27 cellular contexts compared by ENCODE assay signal in genomic region chr19:8457209-8457608, GRCh38. TPM values are rescaled to one million over a fixed set of nuclear protein-coding genes. Genes with fewer than 3 reads are reported as not detected.
DNase-seq lines count a peak whose midpoint lies in the region; ATAC-seq and TF ChIP-seq lines count a peak whose summit lies in the region.
"Had no signal": no experiment of that assay in that cellular context is flagged by ENCODE, and none has a peak within 500 bp of the region (broad histone marks: within the 10 kb centered on the region; RNA-seq: fewer than 3 reads in every experiment).

No MANE protein-coding gene starts in this region.

- no peaks in the 10 kb centered on the region for H3K27me3 Mint-ChIP-seq in nephron (ENCODE audit: low read depth)
- H3K27me3 Mint-ChIP-seq: activated CD4-positive, alpha-beta memory T cell treated with anti-CD3 and anti-CD28 coated beads for 36 hours; central memory CD8-positive, alpha-beta T cell; stimulated activated naive CD8-positive, alpha-beta T cell treated with anti-CD3 and anti-CD28 coated beads, Interleukin-15, amount 100 ng/mL, for 72 hours; T-cell had no signal

- TF ChIP-seq CTCF in nephron (IDR thresholded peaks at IDR 0.05; ENCODE audit: unreplicated experiment in 3 of 3) (no peak), testis (IDR thresholded peaks at IDR 0.05) (no peak)

- no peaks in the 10 kb centered on the region for H3K9me3 Mint-ChIP-seq in nephron
- H3K9me3 Mint-ChIP-seq: activated CD4-positive, alpha-beta memory T cell treated with anti-CD3 and anti-CD28 coated beads for 36 hours; central memory CD8-positive, alpha-beta T cell; immature natural killer cell; stimulated activated naive CD8-positive, alpha-beta T cell treated with anti-CD3 and anti-CD28 coated beads, Interleukin-15, amount 100 ng/mL, for 72 hours; T-cell had no signal

- peaks cover 44% of the 10 kb centered on the region for H3K4me1 ChIP-seq in testis

- peaks cover 94% of the 10 kb centered on the region for H3K4me1 Mint-ChIP-seq in nephron

- H3K36me3 ChIP-seq in SK-N-MC (ENCODE audit: insufficient read depth, low read length) = peaks cover 95% of the 10 kb centered on the region
- H3K36me3 ChIP-seq in testis (ENCODE audit: low read depth, missing control alignments) = no peaks in the 10 kb centered on the region

- no peak for TF ChIP-seq POLR2A in testis (IDR thresholded peaks at IDR 0.05)

- peak overlapping the region; percentile 80 to 91 (median 82) for H3K27ac Mint-ChIP-seq in nephron
- H3K27ac Mint-ChIP-seq: stimulated activated naive CD8-positive, alpha-beta T cell treated with anti-CD3 and anti-CD28 coated beads, Interleukin-15, amount 100 ng/mL, for 72 hours had no signal

- no peaks in the 10 kb centered on the region for H3K9me3 ChIP-seq in SK-N-MC (ENCODE audit: low read depth, low read length)
- H3K9me3 ChIP-seq in testis = no peaks in the 10 kb centered on the region
- H3K9me3 ChIP-seq: gastroesophageal sphincter, upper lobe of left lung had no signal

- DNase-seq in left ventricle myocardium superior (no peak), left cardiac atrium (no peak), SK-N-MC (ENCODE audit: low read depth, low spot score) (no peak), testis (no peak)
- DNase-seq: activated CD4-positive, alpha-beta memory T cell treated with anti-CD3 and anti-CD28 coated beads for 36 hours; activated CD4-positive, CD25-positive, alpha-beta regulatory T cell; activated gamma-delta T cell treated with Interleukin-2 at 50 U/mL for 16 hours; dermis blood vessel endothelial cell; EL; GOT3; hypothalamus; immature natural killer cell; mesendoderm; NCI-H1092; NCI-H1694 treated with DMSO at 0.1 percent for 48 hours; NCI-H510A treated with DMSO at 0.1 percent for 48 hours; NK-92 treated with Interleukin-12 subunit alpha and Interleukin-12 subunit beta, amount 100 ng/mL, for 24 hours; stimulated activated naive CD8-positive, alpha-beta T cell treated with anti-CD3 and anti-CD28 coated beads, Interleukin-15, amount 100 ng/mL, for 72 hours; T-cell; upper lobe of left lung had no signal

- H3K27me3 ChIP-seq in testis = no peaks in the 10 kb centered on the region
- H3K27me3 ChIP-seq: gastroesophageal sphincter, upper lobe of left lung had no signal

- intact Hi-C loops in left ventricle myocardium superior (cut with micrococcal nuclease) = no loop called here
- intact Hi-C loops in left cardiac atrium (cut with DNase I) = loop anchor here in 1 of 2 donors (10.0 kb wide), 1 partner anchor 102 kb away; no protein-coding TSS in a partner anchor
- intact Hi-C loops in testis (cut with DNase I; ENCODE audit: low total_unique reads) = no loop called here

- peaks cover 32% of the 10 kb centered on the region for H3K36me3 Mint-ChIP-seq in nephron (ENCODE audit: low read depth)

- H3K9ac ChIP-seq in SK-N-MC (ENCODE audit: insufficient read length) = peak overlapping the region; percentile 20

- ATAC-seq in left ventricle myocardium superior (peak; percentile 43), left cardiac atrium (no peak), GM18519 (IDR thresholded peaks at IDR 0.05; ENCODE audit: low FRiP score, unreplicated experiment) (no peak), HG03175 (IDR thresholded peaks at IDR 0.05; ENCODE audit: unreplicated experiment) (no peak)
- ATAC-seq: gastroesophageal sphincter; HepG2; stimulated activated naive CD8-positive, alpha-beta T cell treated with anti-CD3 and anti-CD28 coated beads, Interleukin-15, amount 100 ng/mL, for 72 hours; T-cell had no signal

- H3K27ac ChIP-seq in SK-N-MC (peak overlapping the region; percentile 11), testis (no peak overlapping the region)
- H3K27ac ChIP-seq: C4-2B had no signal

- WGBS in testis, 2 donors = 79 to 87% methylated on average over 3 of the region's 3 CpGs

- no peak overlapping the region for H3K4me3 Mint-ChIP-seq in nephron
- H3K4me3 Mint-ChIP-seq: activated CD4-positive, alpha-beta memory T cell treated with anti-CD3 and anti-CD28 coated beads for 36 hours; central memory CD8-positive, alpha-beta T cell; immature natural killer cell; stimulated activated naive CD8-positive, alpha-beta T cell treated with anti-CD3 and anti-CD28 coated beads, Interleukin-15, amount 100 ng/mL, for 72 hours; T-cell had no signal

- H3K4me3 ChIP-seq in SK-N-MC (no peak overlapping the region), testis (no peak overlapping the region)
- H3K4me3 ChIP-seq: gastroesophageal sphincter, upper lobe of left lung had no signal

RNA-seq across cellular contexts. Expression of gene HNRNPM, which starts 12.4 kb away (rescaled TPM):
- total RNA-seq in left ventricle myocardium superior = 129 TPM
- total RNA-seq in left cardiac atrium = 100 to 1,000 TPM; 102 to 126 TPM
- 100 to 1,000 TPM; 164 to 177 TPM for total RNA-seq in testis
- polyA plus RNA-seq in testis (ENCODE audit: insufficient read depth, low read depth, low replicate concordance) = 198 TPM

RNA-seq across cellular contexts. Expression of gene MARCHF2, which starts 44.1 kb away (rescaled TPM):
- 97.0 TPM for total RNA-seq in left ventricle myocardium superior
- total RNA-seq in left cardiac atrium = 10 to 100 TPM; 81.1 to 87.8 TPM
- 10 to 100 TPM; 62.6 to 84.5 TPM for total RNA-seq in testis
- 35.3 TPM for polyA plus RNA-seq in testis (ENCODE audit: insufficient read depth, low read depth, low replicate concordance)

RNA-seq across cellular contexts. Expression of gene PRAM1, which starts 45.2 kb away (rescaled TPM):
- 0.59 TPM for total RNA-seq in left ventricle myocardium superior
- total RNA-seq in left cardiac atrium = 1 to 10 TPM; 1.0 to 1.4 TPM
- total RNA-seq in testis = 1 to 10 TPM; 1.7 to 2.1 TPM
- polyA plus RNA-seq in testis (ENCODE audit: insufficient read depth, low read depth, low replicate concordance) = 2.8 TPM
- total RNA-seq: dermis blood vessel endothelial cell, HepG2 had no signal
- polyA plus RNA-seq: HepG2 had no signal

RNA-seq across cellular contexts. Expression of gene ZNF414, which starts 56.8 kb away (rescaled TPM):
- total RNA-seq in left ventricle myocardium superior (12.9 TPM), left cardiac atrium (10 to 100 TPM; 13.6 to 16.6 TPM), testis (10 to 100 TPM; 35.8 to 46.8 TPM)
- polyA plus RNA-seq in testis (ENCODE audit: insufficient read depth, low read depth, low replicate concordance) = 33.9 TPM
